Comparison of ENCODE assay signal across 8 cellular contexts in the genomic region with DNA sequence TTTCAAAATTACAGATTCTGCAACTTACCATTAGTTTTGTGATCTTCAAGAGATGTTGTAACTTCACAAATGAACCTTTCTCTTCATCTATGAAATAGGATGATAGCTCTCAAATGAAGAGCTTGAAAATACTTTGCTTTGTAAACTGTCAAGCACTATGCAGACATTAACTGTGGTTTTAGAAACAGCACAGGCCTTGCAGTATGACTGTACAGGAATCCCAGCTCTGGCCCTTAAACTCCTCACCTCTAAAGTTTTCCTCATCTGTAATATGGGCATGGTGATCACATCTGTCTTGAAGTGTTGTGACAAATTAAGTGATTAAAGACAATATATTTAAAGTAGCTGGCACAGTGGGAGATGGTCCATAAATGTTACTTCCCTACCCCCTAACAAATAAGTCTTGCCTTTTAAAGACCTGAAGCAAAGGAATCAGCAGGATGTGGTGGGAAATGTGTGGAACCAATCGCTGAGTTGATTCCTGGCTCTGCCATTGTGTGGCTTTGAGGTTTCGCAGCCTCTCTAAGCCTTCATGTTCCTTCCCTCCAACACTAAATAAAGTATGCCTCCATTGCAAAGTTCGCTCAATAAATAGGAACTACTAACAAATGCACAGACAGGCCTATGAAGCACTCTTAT. TPM values are rescaled to one million over a fixed set of nuclear protein-coding genes. Genes with fewer than 3 reads are reported as not detected.
DNase-seq lines count a peak whose midpoint lies in the region; TF ChIP-seq lines count a peak whose summit lies in the region.

No MANE protein-coding gene starts in this region.

- no peak for TF ChIP-seq POLR2A in erythroblast (IDR thresholded peaks at IDR 0.05; ENCODE audit: low read length)

- no peaks in the 10 kb centered on the region for H4K20me1 ChIP-seq in osteoblast (ENCODE audit: insufficient read depth, low read length)

- H3K4me1 Mint-ChIP-seq in chondrocyte (ENCODE audit: low read depth): peaks cover 39% of the 10 kb centered on the region

- no peaks in the 10 kb centered on the region for H3K36me3 Mint-ChIP-seq in chondrocyte (ENCODE audit: low read depth)

- peak overlapping the region; percentile 92 for H3K27ac Mint-ChIP-seq in chondrocyte (ENCODE audit: unreplicated experiment)

- in situ Hi-C loops in G401 (cut with HindIII; ENCODE audit: low sequenced_read_pairs): no loop called here

- no peaks in the 10 kb centered on the region for H3K9me3 Mint-ChIP-seq in chondrocyte (ENCODE audit: low read depth)

- H3K4me3 Mint-ChIP-seq in chondrocyte (ENCODE audit: unreplicated experiment): no peak overlapping the region

- no peaks in the 10 kb centered on the region for H3K27me3 ChIP-seq in osteoblast (ENCODE audit: insufficient read depth, low read length)

- TF ChIP-seq CTCF in chondrocyte (IDR thresholded peaks at IDR 0.05): no peak
- TF ChIP-seq CTCF in osteoblast (IDR thresholded peaks at IDR 0.05; ENCODE audit: extremely low read depth, low read depth, low read length): no peak

- H3K4me2 ChIP-seq in osteoblast (ENCODE audit: insufficient read depth, low read length): peak overlapping the region; percentile 83

- H3K4me3 ChIP-seq in osteoblast (ENCODE audit: insufficient read depth, low read length): peak overlapping the region; percentile 69

- H3K9me3 ChIP-seq in KOPT-K1 (ENCODE audit: insufficient read depth, low read length, poor library complexity, severe bottlenecking): no peaks in the 10 kb centered on the region
- no peaks in the 10 kb centered on the region for H3K9me3 ChIP-seq in osteoblast (ENCODE audit: low read depth, low read length)

- H3K4me1 ChIP-seq in osteoblast (ENCODE audit: insufficient read depth, low read length): peaks cover 44% of the 10 kb centered on the region

- no peaks in the 10 kb centered on the region for H3K36me3 ChIP-seq in KOPT-K1 (ENCODE audit: insufficient read depth, low read length)
- H3K36me3 ChIP-seq in osteoblast (ENCODE audit: insufficient read depth, low read length): no peaks in the 10 kb centered on the region

- DNase-seq in G401 (ENCODE audit: low spot score) (peak; percentile 15), chondrocyte (ENCODE audit: low spot score) (no peak), osteoblast (ENCODE audit: insufficient read length, low spot score, missing footprints) (peak; percentile 49), NCI-H1930 (lab: John Stamatoyannopoulos, UW) (no peak), epidermal melanocyte (ENCODE audit: insufficient read length, low spot score) (no peak), erythroblast (lab: John Stamatoyannopoulos, UW) (no peak), NCI-H2081 (lab: John Stamatoyannopoulos, UW) (no peak)

- H2AFZ ChIP-seq in osteoblast (ENCODE audit: low read length): peak overlapping the region; percentile 82

- no peaks in the 10 kb centered on the region for H3K27me3 Mint-ChIP-seq in chondrocyte (ENCODE audit: low read depth)

- no peaks in the 10 kb centered on the region for H3K79me2 ChIP-seq in osteoblast (ENCODE audit: insufficient read depth, low read length)

- H3K27ac ChIP-seq in KOPT-K1 (ENCODE audit: low read depth, low read length, poor library complexity, severe bottlenecking) (peak overlapping the region; percentile 93), osteoblast (ENCODE audit: low read depth, low read length) (peak overlapping the region; percentile 95)

RNA-seq across cellular contexts. Expression of gene PTP4A2, which starts 5.5 kb away (rescaled TPM):
- 280 and 436 TPM in 2 replicates for total RNA-seq in G401 (2014; rRNA removed; shearing (Covaris generic))
- total RNA-seq in chondrocyte (155 to 204 TPM (median 197 TPM) in 3 replicates), osteoblast (539 and 568 TPM in 2 replicates)

Comparison
In these comparisons a context has a peak if more than half of its experiments do, and no peak if none do; other contexts are left out.
1. DNase-seq: peak in G401 (single experiment) and osteoblast (single experiment); none in chondrocyte (single experiment), NCI-H1930 (0 of 2), epidermal melanocyte (single experiment), erythroblast (0 of 2) and NCI-H2081 (0 of 2).